1 cellular context compared by ENCODE assay signal in genomic region chr19:38004505-38005223, GRCh38.
TF ChIP-seq lines count a peak whose summit lies in the region.

No MANE protein-coding gene starts in this region.

TF ChIP-seq in GM12878, 131 proteins besides CTCF, POLR2A, EP300 and RAD21 (continued from another document):
- TF ChIP-seq ZBTB40 (IDR thresholded peaks at IDR 0.05; ENCODE audit: borderline replicate concordance) (peak; percentile 25; the same call in 1 of the 2 replicates), ZBTB33 (IDR thresholded peaks at IDR 0.05) (no peak)
